In genomic region chr3:155805204-155805801, GRCh38 we compare ENCODE assay signal across 8 cellular contexts. TPM values are rescaled to one million over a fixed set of nuclear protein-coding genes. Genes with fewer than 3 reads are reported as not detected.
DNase-seq lines count a peak whose midpoint lies in the region; ATAC-seq and TF ChIP-seq lines count a peak whose summit lies in the region.

No MANE protein-coding gene starts in this region.

- H2AFZ ChIP-seq in mesenchymal stem cell (ENCODE audit: low read depth, low read length): peak overlapping the region; percentile 30

- no peaks in the 10 kb centered on the region for H3K9me3 Mint-ChIP-seq in stimulated activated naive CD8-positive, alpha-beta T cell treated with anti-CD3 and anti-CD28 coated beads, Interleukin-15, amount 100 ng/mL, for 72 hours

- H3K36me3 ChIP-seq in colonic mucosa (no peaks in the 10 kb centered on the region), mesenchymal stem cell (ENCODE audit: control insufficient read depth in 1 of 2, insufficient read depth in 2 of 2, low read depth in 1 of 2, low read length in 2 of 2) (peaks cover 0 to 5% of the 10 kb centered on the region in 2 experiments)

- peak overlapping the region; percentile 77 to 93 for H3K9ac ChIP-seq in colonic mucosa (ENCODE audit: low read depth in 2 of 2, low read length in 2 of 2)
- peak overlapping the region; percentile 94 for H3K9ac ChIP-seq in mesenchymal stem cell (ENCODE audit: low read length)

- H3K4me1 ChIP-seq in colonic mucosa: no peaks in the 10 kb centered on the region
- peaks cover 3% of the 10 kb centered on the region for H3K4me1 ChIP-seq in mesenchymal stem cell (ENCODE audit: control insufficient read depth, insufficient read depth, low read depth, low read length)

- no peak overlapping the region for H2BK12ac ChIP-seq in mesenchymal stem cell (ENCODE audit: low read length in 2 of 2)

- H3K27ac ChIP-seq in colonic mucosa: peak overlapping the region; percentile 56
- no peak overlapping the region for H3K27ac ChIP-seq in mesenchymal stem cell (ENCODE audit: low read length, poor library complexity, severe bottlenecking)

- WGBS in mesenchymal stem cell: 72% methylated on average over 13 of the region's 15 CpGs

- H3K79me1 ChIP-seq in mesenchymal stem cell (replicated peaks; ENCODE audit: low read length, poor library complexity, severe bottlenecking): peaks cover 2% of the 10 kb centered on the region

- ATAC-seq in GM18505 (IDR thresholded peaks at IDR 0.05; ENCODE audit: unreplicated experiment) (peak; percentile 2), HG02970 (IDR thresholded peaks at IDR 0.05; ENCODE audit: low FRiP score, unreplicated experiment) (peak; percentile 19), GM18861 (IDR thresholded peaks at IDR 0.05; ENCODE audit: unreplicated experiment) (no peak)
- ATAC-seq in stimulated activated naive CD8-positive, alpha-beta T cell treated with anti-CD3 and anti-CD28 coated beads, Interleukin-15, amount 100 ng/mL, for 72 hours: peak; percentile 3

- H4K8ac ChIP-seq in mesenchymal stem cell (ENCODE audit: low read length): peak overlapping the region; percentile 100

- no peak overlapping the region for H2BK5ac ChIP-seq in mesenchymal stem cell (ENCODE audit: low read depth, low read length, poor library complexity, severe bottlenecking)

- no peak overlapping the region for H2BK120ac ChIP-seq in mesenchymal stem cell (ENCODE audit: low read depth, low read length)

- no peak overlapping the region for H3K4ac ChIP-seq in mesenchymal stem cell (ENCODE audit: low read depth in 1 of 2, low read length in 2 of 2)

- peak overlapping the region in 1 of 2 donors; percentile 96 for H3K27ac Mint-ChIP-seq in stimulated activated naive CD8-positive, alpha-beta T cell treated with anti-CD3 and anti-CD28 coated beads, Interleukin-15, amount 100 ng/mL, for 72 hours

- peak overlapping the region; percentile 97 for H3K4me2 ChIP-seq in mesenchymal stem cell (ENCODE audit: low read length, poor library complexity, severe bottlenecking)

- intact Hi-C loops in colonic mucosa (cut with DNase I): loop anchor here (10.0 kb wide), 2 partner anchors 59 to 139 kb away; no protein-coding TSS in a partner anchor

- H3K27me3 ChIP-seq in colonic mucosa (no peaks in the 10 kb centered on the region), mesenchymal stem cell (ENCODE audit: control insufficient read depth in 1 of 2, insufficient read depth in 1 of 2, low read length in 2 of 2) (no peaks in the 10 kb centered on the region)

- H3K14ac ChIP-seq in mesenchymal stem cell (ENCODE audit: low read length in 2 of 2): no peak overlapping the region

- H3K27me3 Mint-ChIP-seq in stimulated activated naive CD8-positive, alpha-beta T cell treated with anti-CD3 and anti-CD28 coated beads, Interleukin-15, amount 100 ng/mL, for 72 hours: peaks cover under 1% of the 10 kb centered on the region

- peak overlapping the region; percentile 26 for H2AK5ac ChIP-seq in mesenchymal stem cell (ENCODE audit: low read length, severe bottlenecking)

- no peak overlapping the region for H3K23ac ChIP-seq in mesenchymal stem cell (ENCODE audit: low read length in 2 of 2)

- H3K18ac ChIP-seq in mesenchymal stem cell (ENCODE audit: low read depth in 1 of 2, low read length in 2 of 2): peak overlapping the region; percentile 95 to 99

- H2BK15ac ChIP-seq in mesenchymal stem cell (ENCODE audit: low read depth, poor library complexity, severe bottlenecking): no peak overlapping the region

- peaks cover 20% of the 10 kb centered on the region for H3K4me1 Mint-ChIP-seq in stimulated activated naive CD8-positive, alpha-beta T cell treated with anti-CD3 and anti-CD28 coated beads, Interleukin-15, amount 100 ng/mL, for 72 hours

- no peak for TF ChIP-seq CTCF in colonic mucosa (IDR thresholded peaks at IDR 0.05)

- no peaks in the 10 kb centered on the region for H3K9me3 ChIP-seq in colonic mucosa
- H3K9me3 ChIP-seq in mesenchymal stem cell (ENCODE audit: control insufficient read depth, low read length): no peaks in the 10 kb centered on the region

- no peak for TF ChIP-seq POLR2A in GM18505 (IDR thresholded peaks at IDR 0.05; ENCODE audit: borderline replicate concordance, extremely low read depth, insufficient read depth, insufficient read length)

- H3K4me3 ChIP-seq in colonic mucosa (peak overlapping the region; percentile 82), mesenchymal stem cell (ENCODE audit: insufficient read depth in 1 of 2, low read depth in 1 of 2, low read length in 2 of 2) (peak overlapping the region; percentile 86 to 97)

- no peak overlapping the region for H4K91ac ChIP-seq in mesenchymal stem cell (ENCODE audit: low read length)

- DNase-seq in RKO (ENCODE audit: low spot score) (peak; percentile 44), colonic mucosa (peak; percentile 59), mesenchymal stem cell (no peak), cerebellum (ENCODE audit: low spot score) (no peak)
- DNase-seq in stimulated activated naive CD8-positive, alpha-beta T cell treated with anti-CD3 and anti-CD28 coated beads, Interleukin-15, amount 100 ng/mL, for 72 hours: no peak

- H3K4me3 Mint-ChIP-seq in stimulated activated naive CD8-positive, alpha-beta T cell treated with anti-CD3 and anti-CD28 coated beads, Interleukin-15, amount 100 ng/mL, for 72 hours: peak overlapping the region; percentile 86 to 91

RNA-seq across cellular contexts. Expression of gene C3orf33, which starts 0.8 kb away (rescaled TPM):
- total RNA-seq in colonic mucosa (1 to 10 TPM; 2.4 to 2.8 TPM), cerebellum (5.4 TPM)
- 2.5 TPM for polyA plus RNA-seq in mesenchymal stem cell (2013, experiment 1 of 2)
- polyA plus RNA-seq in mesenchymal stem cell (2013, experiment 2 of 2): 2.8 TPM

RNA-seq across cellular contexts. Expression of gene SLC33A1, which starts 48.9 kb away (rescaled TPM):
- total RNA-seq in colonic mucosa: 10 to 100 TPM; 29.4 to 30.9 TPM
- polyA plus RNA-seq in mesenchymal stem cell (2013, experiment 1 of 2): 21.6 TPM
- polyA plus RNA-seq in mesenchymal stem cell (2013, experiment 2 of 2): 24.3 TPM
- total RNA-seq in cerebellum: 27.6 TPM

Comparison
In these comparisons a context has a peak if more than half of its experiments do, and no peak if none do; other contexts are left out.
1. DNase-seq: peak in RKO (single experiment) and colonic mucosa (single experiment); none in mesenchymal stem cell (single experiment), stimulated activated naive CD8-positive, alpha-beta T cell treated with anti-CD3 and anti-CD28 coated beads, Interleukin-15, amount 100 ng/mL, for 72 hours (0 of 2) and cerebellum (single experiment).